Comparison of ENCODE assay signal across 21 cellular contexts in genomic region chr1:228321478-228321877, GRCh38.
"Had no signal": no experiment of that assay in that cellular context is flagged by ENCODE, and none has a peak within 500 bp of the region (broad histone marks: within the 10 kb centered on the region; RNA-seq: fewer than 3 reads in every experiment).

No MANE protein-coding gene starts in this region.

- H2AFZ ChIP-seq: parathyroid adenoma had no signal

- H3K9ac ChIP-seq: parathyroid adenoma had no signal

- ATAC-seq: esophagus mucosa; naive thymus-derived CD8-positive, alpha-beta T cell; sciatic nerve; T-helper 17 cell had no signal

- DNase-seq: activated CD4-positive, alpha-beta memory T cell treated with anti-CD3 and anti-CD28 coated beads for 36 hours; activated CD4-positive, alpha-beta T cell treated with anti-CD3 and anti-CD28 coated beads for 48 hours; activated gamma-delta T cell treated with Interleukin-2 at 50 U/mL for 16 hours; anterior cingulate cortex; caudate nucleus; dermis blood vessel endothelial cell; effector CD8-positive, alpha-beta T cell; foreskin melanocyte; hippocampal formation; kidney glomerular epithelial cell; small intestine; stimulated activated CD4-positive, alpha-beta T cell treated with anti-CD3 and anti-CD28 coated beads, Interleukin-15, amount 100 ng/mL, for 24 hours; stimulated activated naive CD4-positive, alpha-beta T cell treated with Interleukin-2 at 50 U/mL for 16 hours; SW 1271; T-helper 17 cell; thyroid gland had no signal

- H3K9me3 ChIP-seq: neutrophil, thyroid gland had no signal

- H3K27me3 ChIP-seq: neutrophil, thyroid gland had no signal

- H3K4me3 ChIP-seq: thyroid gland had no signal

- H3K79me2 ChIP-seq: parathyroid adenoma had no signal

- H3K36me3 ChIP-seq: neutrophil had no signal

- H3K4me1 ChIP-seq: parathyroid adenoma, thyroid gland had no signal

- H3K27ac ChIP-seq: neutrophil, parathyroid adenoma, thyroid gland had no signal
